In genomic region chr3:185797108-185797881, GRCh38 we compare ENCODE assay signal across 14 cellular contexts. TPM values are rescaled to one million over a fixed set of nuclear protein-coding genes. Genes with fewer than 3 reads are reported as not detected.
DNase-seq lines count a peak whose midpoint lies in the region; ATAC-seq, FAIRE-seq and TF ChIP-seq lines count a peak whose summit lies in the region.
"Had no signal": no experiment of that assay in that cellular context is flagged by ENCODE, and none has a peak within 500 bp of the region (broad histone marks: within the 10 kb centered on the region; RNA-seq: fewer than 3 reads in every experiment).

No MANE protein-coding gene starts in this region.

- in situ Hi-C loops in Caki2 (cut with HindIII; ENCODE audit: low pct_unique_long_range_greater_than_20kb, low sequenced_read_pairs): no loop called here

- no peak overlapping the region for H2AK5ac ChIP-seq in neuronal stem cell (ENCODE audit: low read depth, low read length)

- intact Hi-C loops in endothelial cell of umbilical vein (cut with micrococcal nuclease): no loop called here
- intact Hi-C loops in kidney (cut with DNase I): no loop called here
- intact Hi-C loops in esophagus squamous epithelium (cut with DNase I): no loop called here

- H2BK15ac ChIP-seq in neuronal stem cell (ENCODE audit: low read length): no peak overlapping the region

- H4K8ac ChIP-seq in neuronal stem cell (ENCODE audit: low read depth, low read length): no peak overlapping the region

- no peak overlapping the region for H2BK5ac ChIP-seq in neuronal stem cell (ENCODE audit: low read length)

- no CpG with 5 or more reads among the region's 8 CpGs for WGBS in neuronal stem cell (ENCODE audit: extremely low coverage in 2 of 2, insufficient read length in 2 of 2, insufficient replicate concordance in 1 of 2), 2 donors
- 31 to 66% methylated on average over 2 to 5 of the region's 8 CpGs for WGBS in esophagus squamous epithelium, 2 donors

- no peak for TF ChIP-seq CTCF in RWPE1 (conservative IDR thresholded peaks at IDR 0.05; ENCODE audit: low read depth)
- no peak for TF ChIP-seq CTCF in endothelial cell of umbilical vein (IDR thresholded peaks at IDR 0.05; ENCODE audit: extremely low read depth in 1 of 2, insufficient read depth in 1 of 2, low read depth in 1 of 2, low read length in 2 of 2)
- TF ChIP-seq CTCF in kidney (IDR thresholded peaks at IDR 0.05; ENCODE audit: borderline replicate concordance, extremely low read depth, insufficient read depth): no peak
- TF ChIP-seq CTCF in esophagus squamous epithelium (IDR thresholded peaks at IDR 0.05): no peak

- dilution Hi-C loops in endothelial cell of umbilical vein (cut with MboI; ENCODE audit: extremely low pct_ligation_motif_present, low sequenced_read_pairs): no loop called here

- H3K4ac ChIP-seq in neuronal stem cell (ENCODE audit: low read length): no peak overlapping the region

- peaks cover 6% of the 10 kb centered on the region for H4K20me1 ChIP-seq in endothelial cell of umbilical vein (replicated peaks; ENCODE audit: control insufficient read depth, extremely low read depth, insufficient read depth, low read length)

- H3K9me1 ChIP-seq in endothelial cell of umbilical vein (replicated peaks; ENCODE audit: control insufficient read depth, extremely low read depth, insufficient read depth, low read length): no peaks in the 10 kb centered on the region

- H3K9me3 ChIP-seq in endothelial cell of umbilical vein (replicated peaks; ENCODE audit: control insufficient read depth, insufficient read depth, low read length) (no peaks in the 10 kb centered on the region), neuronal stem cell (replicated peaks in 1 of 2; ENCODE audit: control insufficient read depth in 2 of 2, insufficient read depth in 1 of 2, low read depth in 1 of 2, low read length in 2 of 2) (peaks cover 0 to 13% of the 10 kb centered on the region in 2 donors), kidney (ENCODE audit: control insufficient read depth in 1 of 2, low read length in 2 of 2) (no peaks in the 10 kb centered on the region), esophagus squamous epithelium (no peaks in the 10 kb centered on the region)
- H3K9me3 ChIP-seq: heart left ventricle, psoas muscle had no signal

- H3K36me3 ChIP-seq in endothelial cell of umbilical vein (ENCODE audit: control insufficient read depth in 2 of 2, extremely low read depth in 1 of 2, insufficient read depth in 2 of 2, low read length in 2 of 2) (no peaks in the 10 kb centered on the region), neuronal stem cell (replicated peaks in 1 of 2; ENCODE audit: control insufficient read depth in 2 of 2, insufficient read depth in 2 of 2, low read length in 2 of 2) (peaks cover 0 to 10% of the 10 kb centered on the region in 2 donors), kidney (ENCODE audit: control insufficient read depth in 1 of 2, insufficient read depth in 2 of 2, low read length in 2 of 2) (no peaks in the 10 kb centered on the region), esophagus squamous epithelium (no peaks in the 10 kb centered on the region)
- H3K36me3 ChIP-seq: heart left ventricle had no signal

- FAIRE-seq in endothelial cell of umbilical vein (lab: Jason Lieb, UNC): no peak
- FAIRE-seq in kidney (lab: Jason Lieb, UNC): no peak

- no TSS peak for BruUV-seq in endothelial cell of umbilical vein (replicated peaks; lab: Mats Ljungman, UMichigan)

- no peak overlapping the region for H3K18ac ChIP-seq in neuronal stem cell (ENCODE audit: low read length)

- no peak overlapping the region for H2AFZ ChIP-seq in endothelial cell of umbilical vein (ENCODE audit: low read depth, low read length)
- H2AFZ ChIP-seq in neuronal stem cell (ENCODE audit: low read length): no peak overlapping the region

- CTCF ChIA-PET in RWPE1 (lab: Yijun Ruan, JAX): interaction anchor here (0.6 to 1.2 kb wide), 4 partner anchors 29 to 137 kb away, joined by 3 to 6 read pairs (median 4); no protein-coding TSS in a partner anchor
- CTCF ChIA-PET in endothelial cell of umbilical vein (lab: Charles Lee): interaction anchor here (0.8 to 2.1 kb wide), 6 partner anchors 10 to 120 kb away, joined by 3 to 6 read pairs (median 4); no protein-coding TSS in a partner anchor

- H3K79me1 ChIP-seq in neuronal stem cell (ENCODE audit: low read depth, low read length): peaks cover 14% of the 10 kb centered on the region

- ATAC-seq in HG03460 (IDR thresholded peaks at IDR 0.05; ENCODE audit: unreplicated experiment): no peak
- no peak for ATAC-seq in stimulated activated naive CD8-positive, alpha-beta T cell treated with anti-CD3 and anti-CD28 coated beads, Interleukin-15, Interleukin-2, amounts not matched to agents 100 U/mL and 50 U/mL, for 24 hours
- ATAC-seq: psoas muscle had no signal

- H3K4me1 ChIP-seq in endothelial cell of umbilical vein (ENCODE audit: control insufficient read depth, extremely low read depth, insufficient read depth, low read length) (peaks cover 29% of the 10 kb centered on the region), neuronal stem cell (ENCODE audit: control insufficient read depth in 2 of 2, insufficient read depth in 1 of 2, low read depth in 1 of 2, low read length in 2 of 2) (peaks cover 0 to 8% of the 10 kb centered on the region in 2 donors), kidney (ENCODE audit: control insufficient read depth in 1 of 2, insufficient read depth in 1 of 2, low read depth in 1 of 2, low read length in 2 of 2) (no peaks in the 10 kb centered on the region), esophagus squamous epithelium (peaks cover 0 to 20% (median 0%) of the 10 kb centered on the region in 3 donors)
- H3K4me1 ChIP-seq: psoas muscle had no signal

- TF ChIP-seq POLR2A in endothelial cell of umbilical vein (IDR thresholded peaks at IDR 0.05; ENCODE audit: low read depth, low read length): no peak
- TF ChIP-seq POLR2A in esophagus squamous epithelium (IDR thresholded peaks at IDR 0.05): no peak

- H3K27ac ChIP-seq in RWPE1: peak overlapping the region; percentile 67
- peak overlapping the region; percentile 66 for H3K27ac ChIP-seq in endothelial cell of umbilical vein (ENCODE audit: insufficient read depth, low read depth, low read length)
- peak overlapping the region; percentile 2 for H3K27ac ChIP-seq in neuronal stem cell (replicated peaks; ENCODE audit: low read length)
- no peak overlapping the region for H3K27ac ChIP-seq in kidney (ENCODE audit: low read depth in 2 of 2, low read length in 2 of 2)
- peak overlapping the region in 1 of 4 donors; percentile 64 for H3K27ac ChIP-seq in esophagus squamous epithelium
- H3K27ac ChIP-seq: heart left ventricle, psoas muscle had no signal

- H3K9ac ChIP-seq in endothelial cell of umbilical vein (replicated peaks; ENCODE audit: extremely low read depth, insufficient read depth, low read length) (peak overlapping the region; percentile 3), neuronal stem cell (ENCODE audit: low read depth, low read length, poor library complexity) (no peak overlapping the region), kidney (ENCODE audit: low read length in 2 of 2) (no peak overlapping the region)

- H3K79me2 ChIP-seq in endothelial cell of umbilical vein (ENCODE audit: control insufficient read depth, insufficient read depth, low read length): peaks cover 95% of the 10 kb centered on the region

- no peaks in the 10 kb centered on the region for H3K27me3 ChIP-seq in endothelial cell of umbilical vein (ENCODE audit: control insufficient read depth in 2 of 2, insufficient read depth in 2 of 2, low read length in 2 of 2)
- no peaks in the 10 kb centered on the region for H3K27me3 ChIP-seq in neuronal stem cell (ENCODE audit: control insufficient read depth in 3 of 3, insufficient read depth in 3 of 3, low read depth in 1 of 3, low read length in 3 of 3)
- no peaks in the 10 kb centered on the region for H3K27me3 ChIP-seq in esophagus squamous epithelium
- H3K27me3 ChIP-seq: heart left ventricle had no signal

- H2BK120ac ChIP-seq in neuronal stem cell (ENCODE audit: low read depth, low read length): no peak overlapping the region

- H4K91ac ChIP-seq in neuronal stem cell (ENCODE audit: low read depth, low read length, poor library complexity): no peak overlapping the region

- DNase-seq in Caki2 (ENCODE audit: low read depth): peak; percentile 64
- DNase-seq in RWPE1 (ENCODE audit: low spot score): no peak
- DNase-seq in endothelial cell of umbilical vein (ENCODE audit: low read depth, low spot score): no peak
- no peak for DNase-seq in neuronal stem cell (ENCODE audit: low spot score)
- DNase-seq in kidney: no peak
- no peak for DNase-seq in stimulated activated naive CD8-positive, alpha-beta T cell treated with anti-CD3 and anti-CD28 coated beads, Interleukin-15, Interleukin-2, amounts not matched to agents 100 U/mL and 50 U/mL, for 24 hours
- no peak for DNase-seq in esophagus squamous epithelium (lab: John Stamatoyannopoulos, UW)
- DNase-seq: heart left ventricle, islet precursor cell, NCI-H187, NCI-H510A, OCI-M1, psoas muscle had no signal

- H3K4me3 ChIP-seq in endothelial cell of umbilical vein (replicated peaks in 1 of 3; ENCODE audit: insufficient read depth in 1 of 3, low read depth in 1 of 3, low read length in 3 of 3) (no peak overlapping the region), neuronal stem cell (ENCODE audit: low read length in 2 of 2) (no peak overlapping the region), kidney (ENCODE audit: low read length in 2 of 2) (no peak overlapping the region), esophagus squamous epithelium (no peak overlapping the region)
- H3K4me3 ChIP-seq: heart left ventricle, psoas muscle had no signal

- no peak overlapping the region for H3K4me2 ChIP-seq in endothelial cell of umbilical vein (ENCODE audit: insufficient read depth, low read length)
- no peak overlapping the region for H3K4me2 ChIP-seq in neuronal stem cell (ENCODE audit: insufficient read depth, low read length, poor library complexity, severe bottlenecking)

- POLR2A ChIA-PET in RWPE1 (lab: Yijun Ruan, JAX; ENCODE audit: low non-redundant PET): interaction anchor here (0.6 to 1.2 kb wide), 3 partner anchors 10 to 141 kb away, joined by 3 to 8 read pairs (median 3); no protein-coding TSS in a partner anchor
- POLR2A ChIA-PET in endothelial cell of umbilical vein (lab: Charles Lee): no interaction called here

- no peak overlapping the region for H3K14ac ChIP-seq in neuronal stem cell (ENCODE audit: low read length)

- no peak overlapping the region for H2BK12ac ChIP-seq in neuronal stem cell (ENCODE audit: low read length)

- no peak overlapping the region for H3K23ac ChIP-seq in neuronal stem cell (ENCODE audit: low read depth, low read length, poor library complexity)

RNA-seq across cellular contexts. Expression of gene IGF2BP2, which starts 27.5 kb away (rescaled TPM):
- total RNA-seq in Caki2 (2014; rRNA removed; shearing (Covaris generic); ENCODE audit: low replicate concordance): 23.0 and 27.6 TPM in 2 replicates
- total RNA-seq in endothelial cell of umbilical vein: 122 and 130 TPM in 2 replicates
- 5.6 and 10.7 TPM in 2 replicates for polyA plus RNA-seq in endothelial cell of umbilical vein
- polyA plus RNA-seq in endothelial cell of umbilical vein (2011; cell fraction: cytosol; rRNA removed): 9.5 and 13.7 TPM in 2 replicates
- polyA plus RNA-seq in endothelial cell of umbilical vein (2011; cell fraction: nucleus; rRNA removed): 54.7 and 55.9 TPM in 2 replicates
- 54.0 and 70.9 TPM in 2 replicates for polyA plus RNA-seq in endothelial cell of umbilical vein (2012)
- 21.9 and 36.3 TPM in 2 replicates for polyA minus RNA-seq in endothelial cell of umbilical vein
- polyA minus RNA-seq in endothelial cell of umbilical vein (2011; cell fraction: cytosol; rRNA and poly(A)+ RNA removed): 0.31 TPM
- polyA minus RNA-seq in endothelial cell of umbilical vein (2011; cell fraction: nucleus; rRNA and poly(A)+ RNA removed): 114 and 115 TPM in 2 replicates
- 240 TPM for polyA plus RNA-seq in neuronal stem cell (2013, experiment 1 of 2)
- polyA plus RNA-seq in neuronal stem cell (2013, experiment 2 of 2): 247 TPM
- 26.9 TPM for total RNA-seq in kidney
- polyA plus RNA-seq in kidney (ENCODE audit: insufficient read depth, low read depth, low replicate concordance): 7.7 TPM
- total RNA-seq in esophagus squamous epithelium: 10 to 100 TPM in 1 of 4 donors, 1 to 10 TPM in 3; 3.0 to 13.8 (median 6.8) TPM

Comparison
In these comparisons a context has a peak if more than half of its experiments do, and no peak if none do; other contexts are left out.
1. H3K27ac ChIP-seq: peak in RWPE1 (single experiment), endothelial cell of umbilical vein (single experiment) and neuronal stem cell (single experiment); none in kidney (0 of 2).